Comparison of ENCODE assay signal across 20 cellular contexts in genomic region chr1:244076740-244077139, GRCh38.
"Had no signal": no experiment of that assay in that cellular context is flagged by ENCODE, and none has a peak within 500 bp of the region (broad histone marks: within the 10 kb centered on the region; RNA-seq: fewer than 3 reads in every experiment).

No MANE protein-coding gene starts in this region.

- ATAC-seq: activated CD8-positive, alpha-beta memory T cell treated with anti-CD3 and anti-CD28 coated beads, Interleukin-2, amount 10 ng/mL, durations not matched to agents 7 days and 5 days; activated CD8-positive, alpha-beta T cell treated with anti-CD3 and anti-CD28 coated beads for 36 hours; activated naive CD8-positive, alpha-beta T cell treated with anti-CD3 and anti-CD28 coated beads, Interleukin-2, amount 50 U/mL, for 24 hours; gastroesophageal sphincter; left cardiac atrium had no signal

- H3K36me3 ChIP-seq: gastroesophageal sphincter, vagina had no signal

- H3K36me3 Mint-ChIP-seq: activated CD8-positive, alpha-beta memory T cell treated with anti-CD3 and anti-CD28 coated beads, Interleukin-2, amount 10 ng/mL, durations not matched to agents 7 days and 5 days; stimulated activated memory B cell treated with anti-CD40 and anti-IgM and Interleukin-4, amounts not matched to agents 10 μg/mL and 1 μg/mL and 100 μg/mL, for 72 hours; type B pancreatic cell had no signal

- DNase-seq: activated CD4-positive, alpha-beta T cell treated with anti-CD3 and anti-CD28 coated beads, Interleukin-2, amount 10 ng/mL, durations not matched to agents 7 days and 5 days; activated CD4-positive, CD25-positive, alpha-beta regulatory T cell treated with anti-CD3 and anti-CD28 coated beads, Interleukin-2, amount 50 U/mL, for 72 hours; activated CD8-positive, alpha-beta memory T cell treated with anti-CD3 and anti-CD28 coated beads, Interleukin-2, amount 10 ng/mL, durations not matched to agents 7 days and 5 days; activated CD8-positive, alpha-beta T cell treated with anti-CD3 and anti-CD28 coated beads for 36 hours; activated gamma-delta T cell; activated naive CD4-positive, alpha-beta T cell treated with anti-CD3 and anti-CD28 coated beads, Interleukin-2, amount 50 U/mL, for 16 hours; activated naive CD8-positive, alpha-beta T cell treated with anti-CD3 and anti-CD28 coated beads, Interleukin-2, amount 50 U/mL, for 24 hours; activated T-cell treated with anti-CD3 and anti-CD28 coated beads for 4 hours; cerebellar nuclear complex; islet precursor cell; left cardiac atrium; small intestine; stimulated activated CD4-positive, alpha-beta T cell treated with anti-CD3 and anti-CD28 coated beads, Interleukin-2, amount 100 ng/mL, for 24 hours had no signal

- H3K9me3 ChIP-seq: gastroesophageal sphincter, testis, vagina had no signal

- H3K27me3 Mint-ChIP-seq: activated CD8-positive, alpha-beta T cell treated with anti-CD3 and anti-CD28 coated beads for 36 hours had no signal

- H3K27ac ChIP-seq: coronary artery, gastroesophageal sphincter, testis, vagina, VCaP had no signal

- H3K9me3 Mint-ChIP-seq: activated CD4-positive, alpha-beta T cell treated with anti-CD3 and anti-CD28 coated beads, Interleukin-2, amount 10 ng/mL, durations not matched to agents 7 days and 5 days; activated CD8-positive, alpha-beta T cell treated with anti-CD3 and anti-CD28 coated beads for 36 hours; activated naive CD8-positive, alpha-beta T cell treated with anti-CD3 and anti-CD28 coated beads, Interleukin-2, amount 50 U/mL, for 24 hours; type B pancreatic cell had no signal

- H3K4me1 ChIP-seq: gastroesophageal sphincter, testis had no signal

- H3K27me3 ChIP-seq: testis, vagina had no signal

- H3K4me3 ChIP-seq: gastroesophageal sphincter, vagina had no signal

- H3K4me3 Mint-ChIP-seq: activated CD4-positive, alpha-beta T cell treated with anti-CD3 and anti-CD28 coated beads, Interleukin-2, amount 10 ng/mL, durations not matched to agents 7 days and 5 days; activated CD8-positive, alpha-beta memory T cell treated with anti-CD3 and anti-CD28 coated beads, Interleukin-2, amount 10 ng/mL, durations not matched to agents 7 days and 5 days; activated CD8-positive, alpha-beta T cell treated with anti-CD3 and anti-CD28 coated beads for 36 hours; activated naive CD8-positive, alpha-beta T cell treated with anti-CD3 and anti-CD28 coated beads, Interleukin-2, amount 50 U/mL, for 24 hours; type B pancreatic cell had no signal

- FAIRE-seq: small intestine had no signal

- H3K27ac Mint-ChIP-seq: activated CD8-positive, alpha-beta memory T cell treated with anti-CD3 and anti-CD28 coated beads, Interleukin-2, amount 10 ng/mL, durations not matched to agents 7 days and 5 days; activated CD8-positive, alpha-beta T cell treated with anti-CD3 and anti-CD28 coated beads for 36 hours; activated naive CD8-positive, alpha-beta T cell treated with anti-CD3 and anti-CD28 coated beads, Interleukin-2, amount 50 U/mL, for 24 hours; type B pancreatic cell had no signal
